ENCODE assay signal across 16 cellular contexts in the genomic region with DNA sequence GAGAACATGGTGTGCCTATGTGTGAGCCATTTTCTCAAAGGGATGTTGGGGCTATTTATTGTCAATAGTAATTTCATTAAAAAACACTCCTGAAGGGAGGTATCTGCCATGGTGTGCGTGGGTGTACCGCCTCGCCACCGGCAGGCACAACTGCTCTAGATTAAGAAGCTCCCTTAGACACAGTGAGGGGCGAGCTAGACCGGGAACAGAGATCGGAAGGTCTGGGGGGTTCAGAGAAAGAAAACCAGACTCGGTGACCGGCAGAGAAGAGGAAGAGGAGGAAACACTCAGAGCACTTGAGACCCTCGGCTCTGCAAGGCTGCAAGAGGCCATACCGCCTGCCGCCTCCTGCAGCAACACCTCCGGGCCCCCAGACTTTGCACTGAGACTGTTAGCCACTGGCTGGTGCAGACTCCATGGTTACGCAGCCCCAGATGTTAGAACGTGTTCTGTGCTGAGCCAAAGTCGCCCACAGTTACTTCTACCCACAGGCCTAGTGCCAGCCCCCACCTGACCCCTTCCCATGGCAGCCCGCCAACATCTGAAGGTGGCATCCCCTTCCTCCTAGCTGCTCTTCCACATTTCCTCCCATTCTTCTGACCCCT. TPM values are rescaled to one million over a fixed set of nuclear protein-coding genes. Genes with fewer than 3 reads are reported as not detected.
"Had no signal": no experiment of that assay in that cellular context is flagged by ENCODE, and none has a peak within 500 bp of the region (broad histone marks: within the 10 kb centered on the region; RNA-seq: fewer than 3 reads in every experiment).

No MANE protein-coding gene starts in this region.

- H3K4me2 ChIP-seq: PC-9 had no signal

- DNase-seq: activated CD4-positive, alpha-beta T cell treated with anti-CD3 and anti-CD28 coated beads for 36 hours; activated CD4-positive, alpha-beta T cell treated with anti-CD3 and anti-CD28 coated beads, Interleukin-2, amount 50 U/mL, for 1 hour; activated CD8-positive, alpha-beta memory T cell treated with anti-CD3 and anti-CD28 coated beads, Interleukin-2, amount 50 U/mL, for 48 hours; activated CD8-positive, alpha-beta T cell treated with anti-CD3 and anti-CD28 coated beads, Interleukin-2, amount 10 ng/mL, durations not matched to agents 7 days and 5 days; activated naive CD4-positive, alpha-beta T cell treated with anti-CD3 and anti-CD28 coated beads, Interleukin-2, amount 50 U/mL, for 16 hours; activated naive CD8-positive, alpha-beta T cell treated with anti-CD3 and anti-CD28 coated beads, Interleukin-2, amount 10 ng/mL, durations not matched to agents 7 days and 5 days; activated T-cell treated with anti-CD3 and anti-CD28 coated beads, Interleukin-2, amount 50 U/mL, for 1 hour; body of pancreas; central memory CD4-positive, alpha-beta T cell; Karpas-422; NCI-H524 treated with DMSO at 0.1 percent for 48 hours; PC-9; SIG-M5; WERI-Rb-1 had no signal

- H3K27ac Mint-ChIP-seq: activated CD4-positive, alpha-beta T cell treated with anti-CD3 and anti-CD28 coated beads for 36 hours; activated CD8-positive, alpha-beta T cell treated with anti-CD3 and anti-CD28 coated beads, Interleukin-2, amount 10 ng/mL, durations not matched to agents 7 days and 5 days; activated naive CD8-positive, alpha-beta T cell treated with anti-CD3 and anti-CD28 coated beads, Interleukin-2, amount 10 ng/mL, durations not matched to agents 7 days and 5 days; T-helper 2 cell treated with Interferon-gamma antibody and Interleukin-4, amounts not matched to agents 5 μg/mL and 100 μg/mL, for 36 hours had no signal

- H2AFZ ChIP-seq: PC-9 had no signal

- H3K9me3 Mint-ChIP-seq: activated naive CD8-positive, alpha-beta T cell treated with anti-CD3 and anti-CD28 coated beads, Interleukin-2, amount 10 ng/mL, durations not matched to agents 7 days and 5 days; T-helper 2 cell treated with Interferon-gamma antibody and Interleukin-4, amounts not matched to agents 5 μg/mL and 100 μg/mL, for 36 hours had no signal

- H3K27ac ChIP-seq: body of pancreas, PC-9, SK-N-MC, WERI-Rb-1 had no signal

- H3K4me1 Mint-ChIP-seq: activated CD4-positive, alpha-beta T cell treated with anti-CD3 and anti-CD28 coated beads for 36 hours had no signal

- H3K4me3 Mint-ChIP-seq: activated CD4-positive, alpha-beta T cell treated with anti-CD3 and anti-CD28 coated beads for 36 hours; activated CD8-positive, alpha-beta T cell treated with anti-CD3 and anti-CD28 coated beads, Interleukin-2, amount 10 ng/mL, durations not matched to agents 7 days and 5 days; activated naive CD8-positive, alpha-beta T cell treated with anti-CD3 and anti-CD28 coated beads, Interleukin-2, amount 10 ng/mL, durations not matched to agents 7 days and 5 days; T-helper 2 cell treated with Interferon-gamma antibody and Interleukin-4, amounts not matched to agents 5 μg/mL and 100 μg/mL, for 36 hours had no signal

- H3K4me3 ChIP-seq: body of pancreas, PC-9, SK-N-MC had no signal

- H3K36me3 Mint-ChIP-seq: activated naive CD8-positive, alpha-beta T cell treated with anti-CD3 and anti-CD28 coated beads, Interleukin-2, amount 10 ng/mL, durations not matched to agents 7 days and 5 days had no signal

- H3K27me3 ChIP-seq: body of pancreas had no signal

RNA-seq across cellular contexts. Expression of gene PXDC1, which starts 18.1 kb away (rescaled TPM):
- total RNA-seq: activated CD8-positive, alpha-beta T cell treated with anti-CD3 and anti-CD28 coated beads, Interleukin-2, amount 10 ng/mL, durations not matched to agents 7 days and 5 days had no signal
